Comparison of ENCODE assay signal across 23 cellular contexts in the genomic region with DNA sequence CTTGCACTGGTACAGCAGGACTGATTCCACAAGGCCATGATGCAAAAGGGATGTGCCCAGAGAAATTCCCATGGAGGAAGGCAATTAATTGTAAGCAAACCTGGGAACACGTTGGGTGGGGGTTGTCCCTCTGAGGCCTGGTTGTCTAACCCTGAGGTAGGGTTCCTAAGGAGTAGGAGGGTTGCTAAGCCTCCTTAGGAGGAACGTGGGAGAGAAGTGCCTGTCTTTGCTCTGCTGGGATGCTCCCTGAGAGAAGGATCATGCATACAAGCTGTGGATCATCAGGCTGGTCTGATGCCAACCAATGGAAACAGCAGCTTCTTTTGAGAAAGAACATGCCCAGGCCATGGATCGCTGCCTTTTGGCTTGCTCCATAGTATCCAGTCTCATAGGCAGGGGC.
DNase-seq lines count a peak whose midpoint lies in the region; ATAC-seq and TF ChIP-seq lines count a peak whose summit lies in the region.
"Had no signal": no experiment of that assay in that cellular context is flagged by ENCODE, and none has a peak within 500 bp of the region (broad histone marks: within the 10 kb centered on the region; RNA-seq: fewer than 3 reads in every experiment).

No MANE protein-coding gene starts in this region.

- H3K9me3 ChIP-seq in thyroid gland, result no peaks in the 10 kb centered on the region
- no peaks in the 10 kb centered on the region for H3K9me3 ChIP-seq in uterus
- H3K9me3 ChIP-seq: A549, BE2C, BLaER1 had no signal

- no peaks in the 10 kb centered on the region for H3K27me3 ChIP-seq in thyroid gland
- H3K27me3 ChIP-seq in uterus, result no peaks in the 10 kb centered on the region
- H3K27me3 ChIP-seq: BE2C, BLaER1 had no signal

- H3K4me3 ChIP-seq in thyroid gland (replicated peaks in 1 of 3) (no peak overlapping the region), uterus (no peak overlapping the region)
- H3K4me3 ChIP-seq: A549, BLaER1, GM12878 had no signal

- no peak overlapping the region for H3K27ac Mint-ChIP-seq in endothelial cell (ENCODE audit: unreplicated experiment)
- H3K27ac Mint-ChIP-seq: CD4-positive, alpha-beta memory T cell; CD4-positive, CD25-positive, alpha-beta regulatory T cell; CD8-positive, alpha-beta memory T cell had no signal

- peaks cover 11% of the 10 kb centered on the region for H3K4me1 Mint-ChIP-seq in endothelial cell (ENCODE audit: unreplicated experiment)
- H3K4me1 Mint-ChIP-seq: CD4-positive, alpha-beta memory T cell; CD4-positive, CD25-positive, alpha-beta regulatory T cell; CD8-positive, alpha-beta memory T cell had no signal

- no peak for ATAC-seq in HG03439 (IDR thresholded peaks at IDR 0.05; ENCODE audit: unreplicated experiment)
- ATAC-seq: A549, GM12878 had no signal

- no peaks in the 10 kb centered on the region for H3K9me3 Mint-ChIP-seq in endothelial cell (ENCODE audit: unreplicated experiment)
- H3K9me3 Mint-ChIP-seq: CD14-positive monocyte; CD4-positive, alpha-beta memory T cell had no signal

- no peaks in the 10 kb centered on the region for H3K27me3 Mint-ChIP-seq in endothelial cell (ENCODE audit: unreplicated experiment)

- WGBS in thyroid gland, 2 donors, result 77 to 89% methylated on average over 3 of the region's 3 CpGs

- H3K4me1 ChIP-seq in thyroid gland, result peaks cover 0 to 17% of the 10 kb centered on the region in 2 donors
- H3K4me1 ChIP-seq in uterus, result peaks cover 0 to 11% of the 10 kb centered on the region in 2 donors
- H3K4me1 ChIP-seq: A549 had no signal

- H3K36me3 Mint-ChIP-seq in endothelial cell (ENCODE audit: low read depth, unreplicated experiment), result no peaks in the 10 kb centered on the region
- H3K36me3 Mint-ChIP-seq: CD14-positive monocyte; CD4-positive, alpha-beta memory T cell; CD4-positive, CD25-positive, alpha-beta regulatory T cell; CD8-positive, alpha-beta memory T cell had no signal

- no peak for TF ChIP-seq POLR2A in thyroid gland (IDR thresholded peaks at IDR 0.05)
- no peak for TF ChIP-seq POLR2A in uterus (IDR thresholded peaks at IDR 0.05)

- H3K27ac ChIP-seq in thyroid gland (no peak overlapping the region), uterus (peak overlapping the region; percentile 34 to 77)
- H3K27ac ChIP-seq: 22Rv1, A549, BLaER1 had no signal

- DNase-seq in head of caudate nucleus (peak in 29 of 42 donors; percentile 6 to 74 (median 30)), thyroid gland (peak; percentile 9 to 43), uterus (peak; percentile 39 to 75), endothelial cell (ENCODE audit: low spot score) (no peak)
- DNase-seq: BE2C; C1 segment of cervical spinal cord; CD4-positive, alpha-beta memory T cell; CD4-positive, CD25-positive, alpha-beta regulatory T cell; CD8-positive, alpha-beta memory T cell; COR-L47; DMS 273 treated with DMSO at 0.1 percent for 48 hours; DMS153; DMS53; DMS79; DND-41; EL; GDM1 had no signal

- no peak overlapping the region for H3K4me3 Mint-ChIP-seq in endothelial cell (ENCODE audit: unreplicated experiment)
- H3K4me3 Mint-ChIP-seq: CD14-positive monocyte; CD4-positive, alpha-beta memory T cell; CD4-positive, CD25-positive, alpha-beta regulatory T cell; CD8-positive, alpha-beta memory T cell had no signal

- TF ChIP-seq CTCF in thyroid gland (IDR thresholded peaks at IDR 0.05), result no peak
- TF ChIP-seq CTCF in uterus (IDR thresholded peaks at IDR 0.05), result no peak
- TF ChIP-seq CTCF in endothelial cell (IDR thresholded peaks at IDR 0.05; ENCODE audit: unreplicated experiment), result no peak

- no peaks in the 10 kb centered on the region for H3K36me3 ChIP-seq in thyroid gland
- H3K36me3 ChIP-seq in uterus, result no peaks in the 10 kb centered on the region
- H3K36me3 ChIP-seq: BE2C, BLaER1 had no signal

- intact Hi-C loops in head of caudate nucleus (cut with DNase I), result no loop called here
- intact Hi-C loops in thyroid gland (cut with DNase I), result no loop called here
- intact Hi-C loops in uterus (cut with DNase I; ENCODE audit: low total_unique reads), result no loop called here

Comparison
In these comparisons a context has a peak if more than half of its experiments do, and no peak if none do; other contexts are left out.
1. H3K27ac ChIP-seq: peak in uterus (2 of 2); none in thyroid gland (0 of 3).